3 cellular contexts compared by ENCODE assay signal in the genomic region with DNA sequence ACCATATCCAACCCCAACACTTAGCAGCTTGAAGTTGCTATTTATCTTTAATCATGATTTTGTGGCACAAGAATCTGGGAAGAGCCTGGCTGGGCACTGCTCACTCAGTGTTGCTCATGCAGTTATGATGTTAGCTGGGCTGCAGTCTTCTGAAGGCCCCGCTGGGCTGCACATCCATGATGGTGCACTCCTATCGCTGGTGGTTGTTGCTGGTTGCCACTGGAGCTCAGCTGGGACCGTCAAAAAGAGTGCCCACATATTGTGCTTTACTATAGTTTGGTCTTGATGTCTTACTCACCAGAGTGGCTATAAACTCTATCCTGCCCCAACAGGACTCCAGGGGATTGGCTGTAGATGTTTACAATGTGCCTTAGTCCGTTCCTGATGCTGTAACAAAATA.
"Had no signal": no experiment of that assay in that cellular context is flagged by ENCODE, and none has a peak within 500 bp of the region (broad histone marks: within the 10 kb centered on the region; RNA-seq: fewer than 3 reads in every experiment).

No MANE protein-coding gene starts in this region.

- DNase-seq: GDM1, GF-D8 had no signal

- H3K4me3 ChIP-seq: GM12878 had no signal
